ENCODE assay signal across 8 cellular contexts in the genomic region with DNA sequence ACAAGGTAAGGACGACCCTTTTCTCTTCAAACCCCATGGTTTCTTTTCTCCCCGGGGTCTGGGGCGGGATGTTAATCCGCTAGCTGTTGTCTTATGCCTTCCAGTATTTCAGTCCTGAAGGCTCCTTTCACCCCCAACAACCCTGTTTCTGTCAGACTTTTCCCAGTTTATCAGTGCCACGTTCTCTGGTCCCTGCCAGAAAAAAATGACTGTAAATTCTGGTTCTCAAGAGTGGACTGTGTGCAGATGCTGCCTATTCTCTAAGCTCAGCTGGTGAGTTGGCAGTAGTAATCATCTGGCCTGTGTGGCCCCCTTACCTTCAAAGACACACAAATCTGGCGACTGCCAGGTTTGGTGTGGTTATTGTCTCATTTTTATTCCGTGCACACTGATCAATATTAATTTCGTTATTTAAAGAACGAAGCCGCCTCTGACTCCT. TPM values are rescaled to one million over a fixed set of nuclear protein-coding genes. Genes with fewer than 3 reads are reported as not detected.
DNase-seq lines count a peak whose midpoint lies in the region; ATAC-seq and TF ChIP-seq lines count a peak whose summit lies in the region.

No MANE protein-coding gene starts in this region.

- no peaks in the 10 kb centered on the region for H3K27me3 Mint-ChIP-seq in activated T-cell treated with anti-CD3 and anti-CD28 coated beads, Interleukin-2, amount 50 U/mL, for 4 hours (ENCODE audit: low read depth)
- H3K27me3 Mint-ChIP-seq in WTC11 (ENCODE audit: low read depth): no peaks in the 10 kb centered on the region
- no peaks in the 10 kb centered on the region for H3K27me3 Mint-ChIP-seq in stimulated activated naive CD8-positive, alpha-beta T cell treated with anti-CD3 and anti-CD28 coated beads, Interleukin-15, amount 100 ng/mL, for 72 hours

- peak overlapping the region; percentile 87 for H3K9ac ChIP-seq in iPS-15b (ENCODE audit: low read depth, low read length)

- peak overlapping the region; percentile 97 for H3K27ac Mint-ChIP-seq in WTC11
- H3K27ac Mint-ChIP-seq in stimulated activated naive CD8-positive, alpha-beta T cell treated with anti-CD3 and anti-CD28 coated beads, Interleukin-15, amount 100 ng/mL, for 72 hours: peak overlapping the region; percentile 42 to 86

- ATAC-seq in activated T-cell treated with anti-CD3 and anti-CD28 coated beads, Interleukin-2, amount 50 U/mL, for 4 hours: peak in 1 of 2 donors; percentile 8
- ATAC-seq in WTC11 (no peak), GM18517 (IDR thresholded peaks at IDR 0.05; ENCODE audit: unreplicated experiment) (no peak)
- no peak for ATAC-seq in stimulated activated naive CD8-positive, alpha-beta T cell treated with anti-CD3 and anti-CD28 coated beads, Interleukin-15, amount 100 ng/mL, for 72 hours

- POLR2A ChIA-PET in WTC11 (lab: Charles Lee): interaction anchor here (2.5 kb wide), 1 partner anchor 138 kb away, joined by 21 read pairs; a partner anchor contains a TSS
- POLR2A ChIA-PET in GM10248 (lab: Yijun Ruan, JAX): interaction anchor here (1.0 kb wide), 1 partner anchor 19 kb away, joined by 4 read pairs; no protein-coding TSS in a partner anchor

- H3K4me3 ChIP-seq in iPS-15b (ENCODE audit: low read depth, low read length): peak overlapping the region; percentile 87

- TF ChIP-seq CTCF in WTC11 (IDR thresholded peaks at IDR 0.05): no peak
- TF ChIP-seq CTCF in GM10248 (IDR thresholded peaks at IDR 0.05; ENCODE audit: control extremely low read depth, extremely low read depth, low read depth, missing control alignments): no peak

- H3K4me1 ChIP-seq in iPS-15b (ENCODE audit: control insufficient read depth, insufficient read depth, low read length): peaks cover 9% of the 10 kb centered on the region

- no peak for DNase-seq in activated T-cell treated with anti-CD3 and anti-CD28 coated beads, Interleukin-2, amount 50 U/mL, for 4 hours
- DNase-seq in activated T-cell treated with anti-CD3 and anti-CD28 coated beads, Interleukin-2, amount 50 U/mL, for 1 hour: no peak
- DNase-seq in WTC11 (ENCODE audit: low spot score): no peak
- DNase-seq in stimulated activated naive CD8-positive, alpha-beta T cell treated with anti-CD3 and anti-CD28 coated beads, Interleukin-15, amount 100 ng/mL, for 72 hours: no peak
- no peak for DNase-seq in foreskin melanocyte
- no peak for DNase-seq in GM10248 (ENCODE audit: extremely low spot score)

- H3K9me3 ChIP-seq in iPS-15b (ENCODE audit: control insufficient read depth, insufficient read depth, low read length): no peaks in the 10 kb centered on the region

- H3K4me3 Mint-ChIP-seq in activated T-cell treated with anti-CD3 and anti-CD28 coated beads, Interleukin-2, amount 50 U/mL, for 4 hours: peak overlapping the region; percentile 99
- H3K4me3 Mint-ChIP-seq in WTC11: peak overlapping the region; percentile 93
- H3K4me3 Mint-ChIP-seq in stimulated activated naive CD8-positive, alpha-beta T cell treated with anti-CD3 and anti-CD28 coated beads, Interleukin-15, amount 100 ng/mL, for 72 hours: peak overlapping the region; percentile 84 to 94

- CTCF ChIA-PET in WTC11 (lab: Charles Lee): interaction anchor here (0.5 to 3.2 kb wide), 2 partner anchors 9 to 322 kb away, joined by 4 to 19 read pairs; no protein-coding TSS in a partner anchor
- CTCF ChIA-PET in GM10248 (lab: Yijun Ruan, JAX): interaction anchor here (0.9 to 3.9 kb wide), 9 partner anchors 10 to 107 kb away, joined by 3 to 33 read pairs (median 4); no protein-coding TSS in a partner anchor

- H3K36me3 Mint-ChIP-seq in activated T-cell treated with anti-CD3 and anti-CD28 coated beads, Interleukin-2, amount 50 U/mL, for 4 hours (ENCODE audit: insufficient read depth): peaks cover 5% of the 10 kb centered on the region
- H3K36me3 Mint-ChIP-seq in WTC11: peaks cover 11% of the 10 kb centered on the region

- peaks cover 3% of the 10 kb centered on the region for H3K36me3 ChIP-seq in iPS-15b (ENCODE audit: control insufficient read depth, insufficient read depth, low read length)

- H3K4me1 Mint-ChIP-seq in activated T-cell treated with anti-CD3 and anti-CD28 coated beads, Interleukin-2, amount 50 U/mL, for 4 hours (ENCODE audit: low read depth): peaks cover 49% of the 10 kb centered on the region
- peaks cover 27% of the 10 kb centered on the region for H3K4me1 Mint-ChIP-seq in WTC11
- H3K4me1 Mint-ChIP-seq in stimulated activated naive CD8-positive, alpha-beta T cell treated with anti-CD3 and anti-CD28 coated beads, Interleukin-15, amount 100 ng/mL, for 72 hours: peaks cover 38% of the 10 kb centered on the region

- H3K9me3 Mint-ChIP-seq in activated T-cell treated with anti-CD3 and anti-CD28 coated beads, Interleukin-2, amount 50 U/mL, for 4 hours: no peaks in the 10 kb centered on the region
- no peaks in the 10 kb centered on the region for H3K9me3 Mint-ChIP-seq in WTC11
- H3K9me3 Mint-ChIP-seq in stimulated activated naive CD8-positive, alpha-beta T cell treated with anti-CD3 and anti-CD28 coated beads, Interleukin-15, amount 100 ng/mL, for 72 hours: no peaks in the 10 kb centered on the region

- H3K27me3 ChIP-seq in iPS-15b (ENCODE audit: control insufficient read depth, insufficient read depth, low read length): no peaks in the 10 kb centered on the region

TF ChIP-seq in WTC11, 78 proteins besides CTCF, POLR2A, EP300 and RAD21 (continues in another document):
- TF ChIP-seq, protein P1, sequence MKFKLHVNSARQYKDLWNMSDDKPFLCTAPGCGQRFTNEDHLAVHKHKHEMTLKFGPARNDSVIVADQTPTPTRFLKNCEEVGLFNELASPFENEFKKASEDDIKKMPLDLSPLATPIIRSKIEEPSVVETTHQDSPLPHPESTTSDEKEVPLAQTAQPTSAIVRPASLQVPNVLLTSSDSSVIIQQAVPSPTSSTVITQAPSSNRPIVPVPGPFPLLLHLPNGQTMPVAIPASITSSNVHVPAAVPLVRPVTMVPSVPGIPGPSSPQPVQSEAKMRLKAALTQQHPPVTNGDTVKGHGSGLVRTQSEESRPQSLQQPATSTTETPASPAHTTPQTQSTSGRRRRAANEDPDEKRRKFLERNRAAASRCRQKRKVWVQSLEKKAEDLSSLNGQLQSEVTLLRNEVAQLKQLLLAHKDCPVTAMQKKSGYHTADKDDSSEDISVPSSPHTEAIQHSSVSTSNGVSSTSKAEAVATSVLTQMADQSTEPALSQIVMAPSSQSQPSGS (CRISPR knock-in tag; IDR thresholded peaks at IDR 0.05; ENCODE audit: borderline replicate concordance, low read depth): no peak
- TF ChIP-seq, protein P2, sequence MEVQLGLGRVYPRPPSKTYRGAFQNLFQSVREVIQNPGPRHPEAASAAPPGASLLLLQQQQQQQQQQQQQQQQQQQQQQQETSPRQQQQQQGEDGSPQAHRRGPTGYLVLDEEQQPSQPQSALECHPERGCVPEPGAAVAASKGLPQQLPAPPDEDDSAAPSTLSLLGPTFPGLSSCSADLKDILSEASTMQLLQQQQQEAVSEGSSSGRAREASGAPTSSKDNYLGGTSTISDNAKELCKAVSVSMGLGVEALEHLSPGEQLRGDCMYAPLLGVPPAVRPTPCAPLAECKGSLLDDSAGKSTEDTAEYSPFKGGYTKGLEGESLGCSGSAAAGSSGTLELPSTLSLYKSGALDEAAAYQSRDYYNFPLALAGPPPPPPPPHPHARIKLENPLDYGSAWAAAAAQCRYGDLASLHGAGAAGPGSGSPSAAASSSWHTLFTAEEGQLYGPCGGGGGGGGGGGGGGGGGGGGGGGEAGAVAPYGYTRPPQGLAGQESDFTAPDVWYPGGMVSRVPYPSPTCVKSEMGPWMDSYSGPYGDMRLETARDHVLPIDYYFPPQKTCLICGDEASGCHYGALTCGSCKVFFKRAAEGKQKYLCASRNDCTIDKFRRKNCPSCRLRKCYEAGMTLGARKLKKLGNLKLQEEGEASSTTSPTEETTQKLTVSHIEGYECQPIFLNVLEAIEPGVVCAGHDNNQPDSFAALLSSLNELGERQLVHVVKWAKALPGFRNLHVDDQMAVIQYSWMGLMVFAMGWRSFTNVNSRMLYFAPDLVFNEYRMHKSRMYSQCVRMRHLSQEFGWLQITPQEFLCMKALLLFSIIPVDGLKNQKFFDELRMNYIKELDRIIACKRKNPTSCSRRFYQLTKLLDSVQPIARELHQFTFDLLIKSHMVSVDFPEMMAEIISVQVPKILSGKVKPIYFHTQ (CRISPR knock-in tag; IDR thresholded peaks at IDR 0.05): no peak
- TF ChIP-seq, protein P3, sequence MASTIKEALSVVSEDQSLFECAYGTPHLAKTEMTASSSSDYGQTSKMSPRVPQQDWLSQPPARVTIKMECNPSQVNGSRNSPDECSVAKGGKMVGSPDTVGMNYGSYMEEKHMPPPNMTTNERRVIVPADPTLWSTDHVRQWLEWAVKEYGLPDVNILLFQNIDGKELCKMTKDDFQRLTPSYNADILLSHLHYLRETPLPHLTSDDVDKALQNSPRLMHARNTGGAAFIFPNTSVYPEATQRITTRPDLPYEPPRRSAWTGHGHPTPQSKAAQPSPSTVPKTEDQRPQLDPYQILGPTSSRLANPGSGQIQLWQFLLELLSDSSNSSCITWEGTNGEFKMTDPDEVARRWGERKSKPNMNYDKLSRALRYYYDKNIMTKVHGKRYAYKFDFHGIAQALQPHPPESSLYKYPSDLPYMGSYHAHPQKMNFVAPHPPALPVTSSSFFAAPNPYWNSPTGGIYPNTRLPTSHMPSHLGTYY (CRISPR knock-in tag; IDR thresholded peaks at IDR 0.05): no peak
- no peak for TF ChIP-seq ZNF396 (CRISPR knock-in tag; IDR thresholded peaks at IDR 0.05; ENCODE audit: borderline replicate concordance)
- no peak for TF ChIP-seq FOXP1 (CRISPR knock-in tag; IDR thresholded peaks at IDR 0.05; ENCODE audit: borderline replicate concordance)
- no peak for TF ChIP-seq CREB1 (CRISPR knock-in tag; IDR thresholded peaks at IDR 0.05)
- TF ChIP-seq ZNF423 (CRISPR knock-in tag; IDR thresholded peaks at IDR 0.05): no peak
- TF ChIP-seq, protein P4, sequence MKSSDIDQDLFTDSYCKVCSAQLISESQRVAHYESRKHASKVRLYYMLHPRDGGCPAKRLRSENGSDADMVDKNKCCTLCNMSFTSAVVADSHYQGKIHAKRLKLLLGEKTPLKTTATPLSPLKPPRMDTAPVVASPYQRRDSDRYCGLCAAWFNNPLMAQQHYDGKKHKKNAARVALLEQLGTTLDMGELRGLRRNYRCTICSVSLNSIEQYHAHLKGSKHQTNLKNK (CRISPR knock-in tag; IDR thresholded peaks at IDR 0.05): no peak

RNA-seq across cellular contexts. Expression of a gene that starts 0.9 kb away (rescaled TPM):
- total RNA-seq in activated T-cell treated with anti-CD3 and anti-CD28 coated beads, Interleukin-2, amount 50 U/mL, for 4 hours: 10 to 100 TPM; 40.2 to 45.3 (median 43.6) TPM
- 33.9 to 44.5 TPM (median 37.7 TPM) in 3 replicates for total RNA-seq in WTC11 (2021)
